In genomic region chr15:76912430-76912829, GRCh38 we compare ENCODE assay signal across 18 cellular contexts. TPM values are rescaled to one million over a fixed set of nuclear protein-coding genes. Genes with fewer than 3 reads are reported as not detected.
DNase-seq lines count a peak whose midpoint lies in the region; ATAC-seq, FAIRE-seq and TF ChIP-seq lines count a peak whose summit lies in the region.
"Had no signal": no experiment of that assay in that cellular context is flagged by ENCODE, and none has a peak within 500 bp of the region (broad histone marks: within the 10 kb centered on the region; RNA-seq: fewer than 3 reads in every experiment).

No MANE protein-coding gene starts in this region.

- intact Hi-C loops in lower lobe of right lung (cut with DNase I): no loop called here
- intact Hi-C loops in upper lobe of right lung (cut with DNase I): no loop called here

- H3K4me1 ChIP-seq in lower lobe of right lung (no peaks in the 10 kb centered on the region), upper lobe of right lung (no peaks in the 10 kb centered on the region)
- H3K4me1 ChIP-seq: BLaER1, Caco-2 had no signal

- TF ChIP-seq CTCF in epithelial cell of esophagus (IDR thresholded peaks at IDR 0.05; ENCODE audit: insufficient read depth, low read depth, low read length, missing control alignments): no peak
- no peak for TF ChIP-seq CTCF in lower lobe of right lung (IDR thresholded peaks at IDR 0.05)
- no peak for TF ChIP-seq CTCF in upper lobe of right lung (IDR thresholded peaks at IDR 0.05)

- ATAC-seq in lower lobe of right lung: peak; percentile 82 to 85
- ATAC-seq in upper lobe of right lung: peak; percentile 71
- ATAC-seq in HG02852 (IDR thresholded peaks at IDR 0.05; ENCODE audit: unreplicated experiment): no peak
- ATAC-seq: GM12878, HepG2 had no signal

- H3K36me3 ChIP-seq in lower lobe of right lung: no peaks in the 10 kb centered on the region
- no peaks in the 10 kb centered on the region for H3K36me3 ChIP-seq in upper lobe of right lung
- H3K36me3 ChIP-seq: BLaER1 had no signal

- H3K27ac ChIP-seq in lower lobe of right lung (no peak overlapping the region), upper lobe of right lung (no peak overlapping the region)
- H3K27ac ChIP-seq: 22Rv1, BLaER1 had no signal

- H3K4me3 ChIP-seq in epithelial cell of esophagus (ENCODE audit: low read length): no peak overlapping the region
- H3K4me3 ChIP-seq in lower lobe of right lung: no peak overlapping the region
- no peak overlapping the region for H3K4me3 ChIP-seq in upper lobe of right lung
- H3K4me3 ChIP-seq: BLaER1, GM12878 had no signal

- FAIRE-seq in HTR-8/SVneo (lab: Jason Lieb, UNC): no peak
- FAIRE-seq: GM12878, HepG2 had no signal

- H3K27me3 ChIP-seq in lower lobe of right lung (ENCODE audit: low read depth): no peaks in the 10 kb centered on the region
- H3K27me3 ChIP-seq in upper lobe of right lung: no peaks in the 10 kb centered on the region
- H3K27me3 ChIP-seq: BLaER1 had no signal

- peak; percentile 30 for DNase-seq in DMS53 (lab: John Stamatoyannopoulos, UW)
- no peak for DNase-seq in DMS53 treated with DMSO at 0.1 percent for 48 hours (lab: John Stamatoyannopoulos, UW; ENCODE audit: unreplicated experiment)
- DNase-seq in epithelial cell of esophagus (ENCODE audit: low read depth): peak; percentile 67
- DNase-seq in lower lobe of right lung: no peak
- DNase-seq in upper lobe of right lung: no peak
- DNase-seq in occipital lobe (lab: John Stamatoyannopoulos, UW): no peak
- DNase-seq in HTR-8/SVneo (ENCODE audit: insufficient read length, low spot score): no peak
- DNase-seq: AML-193; Caco-2; CD8-positive, alpha-beta memory T cell; DMS79; GOT3; H9 had no signal

- H3K9me3 ChIP-seq in lower lobe of right lung: no peaks in the 10 kb centered on the region
- no peaks in the 10 kb centered on the region for H3K9me3 ChIP-seq in upper lobe of right lung
- H3K9me3 ChIP-seq: BLaER1, Caco-2 had no signal

RNA-seq across cellular contexts. Expression of gene SCAPER, which starts 7.3 kb away (rescaled TPM):
- total RNA-seq in lower lobe of right lung (34.2 TPM), upper lobe of right lung (44.3 TPM), occipital lobe (80.0 TPM)

RNA-seq across cellular contexts. Expression of gene RCN2, which starts 19.1 kb away (rescaled TPM):
- total RNA-seq in lower lobe of right lung (32.8 TPM), upper lobe of right lung (39.4 TPM), occipital lobe (68.0 TPM)

Comparison
In these comparisons a context has a peak if more than half of its experiments do, and no peak if none do; other contexts are left out.
1. DNase-seq: peak in DMS53 (single experiment) and epithelial cell of esophagus (single experiment); none in DMS53 treated with DMSO at 0.1 percent for 48 hours (single experiment), lower lobe of right lung (single experiment), upper lobe of right lung (single experiment), occipital lobe (single experiment) and HTR-8/SVneo (single experiment).